16 cellular contexts compared by ENCODE assay signal in the genomic region with DNA sequence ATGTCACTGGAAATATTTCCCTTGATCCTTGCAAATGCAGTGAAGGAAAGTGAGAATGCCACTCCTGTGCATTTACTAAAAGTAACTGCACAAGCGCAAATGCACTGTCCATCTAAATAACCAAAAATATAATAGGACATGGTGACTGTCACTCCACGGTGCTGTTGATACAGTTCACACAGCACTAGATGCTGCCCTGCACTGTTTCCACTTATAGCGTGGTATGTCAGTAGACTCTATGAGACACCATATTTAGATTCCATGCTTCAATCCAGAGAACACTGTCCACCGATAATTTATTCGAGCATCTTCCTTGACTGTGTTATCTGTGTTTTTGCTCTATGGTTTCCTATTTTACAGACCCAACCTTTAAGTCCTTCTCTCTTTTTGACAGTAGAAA.
DNase-seq lines count a peak whose midpoint lies in the region; ATAC-seq and TF ChIP-seq lines count a peak whose summit lies in the region.
"Had no signal": no experiment of that assay in that cellular context is flagged by ENCODE, and none has a peak within 500 bp of the region (broad histone marks: within the 10 kb centered on the region; RNA-seq: fewer than 3 reads in every experiment).

No MANE protein-coding gene starts in this region.

- no peak overlapping the region for H3K4me3 Mint-ChIP-seq in activated naive CD4-positive, alpha-beta T cell treated with anti-CD3 and anti-CD28 coated beads, Interleukin-2, amount 10 ng/mL, durations not matched to agents 7 days and 5 days
- H3K4me3 Mint-ChIP-seq in activated B cell treated with CpG ODN at 0.5 μM for 24 hours, result no peak overlapping the region
- no peak overlapping the region for H3K4me3 Mint-ChIP-seq in stimulated activated naive B cell treated with anti-CD40 and anti-IgM and Interleukin-4, amounts not matched to agents 10 μg/mL and 1 μg/mL and 100 μg/mL, for 72 hours
- H3K4me3 Mint-ChIP-seq: dendritic cell treated with granulocyte-macrophage colony-stimulating factor and Interleukin-4, amounts not matched to agents 40 ng/mL and 50 ng/mL, for 4 days had no signal

- H3K9me3 Mint-ChIP-seq in activated naive CD4-positive, alpha-beta T cell treated with anti-CD3 and anti-CD28 coated beads, Interleukin-2, amount 10 ng/mL, durations not matched to agents 7 days and 5 days, result no peaks in the 10 kb centered on the region
- no peaks in the 10 kb centered on the region for H3K9me3 Mint-ChIP-seq in activated B cell treated with CpG ODN at 0.5 μM for 24 hours
- no peaks in the 10 kb centered on the region for H3K9me3 Mint-ChIP-seq in stimulated activated naive B cell treated with anti-CD40 and anti-IgM and Interleukin-4, amounts not matched to agents 10 μg/mL and 1 μg/mL and 100 μg/mL, for 72 hours
- H3K9me3 Mint-ChIP-seq: dendritic cell treated with granulocyte-macrophage colony-stimulating factor and Interleukin-4, amounts not matched to agents 40 ng/mL and 50 ng/mL, for 4 days had no signal

- H3K9me3 ChIP-seq in right atrium auricular region (no peaks in the 10 kb centered on the region), uterus (no peaks in the 10 kb centered on the region)
- H3K9me3 ChIP-seq: HAP-1 had no signal

- H3K27me3 ChIP-seq in right atrium auricular region, result no peaks in the 10 kb centered on the region
- no peaks in the 10 kb centered on the region for H3K27me3 ChIP-seq in uterus

- DNase-seq in activated naive CD4-positive, alpha-beta T cell treated with anti-CD3 and anti-CD28 coated beads, Interleukin-2, amount 10 ng/mL, durations not matched to agents 7 days and 5 days, result no peak
- DNase-seq in activated naive CD4-positive, alpha-beta T cell treated with anti-CD3 and anti-CD28 coated beads, Interleukin-2, amount 50 U/mL, for 16 hours, result no peak
- DNase-seq in activated B cell treated with CpG ODN at 0.5 μM for 24 hours (no peak), right atrium auricular region (ENCODE audit: low spot score) (no peak), uterus (no peak), NK-92 (lab: John Stamatoyannopoulos, UW; ENCODE audit: unreplicated experiment) (no peak)
- no peak for DNase-seq in stimulated activated naive B cell treated with anti-CD40 and anti-IgM and Interleukin-4, amounts not matched to agents 10 μg/mL and 1 μg/mL and 100 μg/mL, for 72 hours
- DNase-seq: activated CD4-positive, CD25-positive, alpha-beta regulatory T cell treated with anti-CD3 and anti-CD28 coated beads, Interleukin-2, amount 50 U/mL, for 72 hours; activated T-cell treated with anti-CD3 and anti-CD28 coated beads, Interleukin-2, amount 50 U/mL, for 48 hours; GF-D8; midbrain; MV-4-11; NCI-H2107 had no signal

- no peaks in the 10 kb centered on the region for H3K27me3 Mint-ChIP-seq in activated naive CD4-positive, alpha-beta T cell treated with anti-CD3 and anti-CD28 coated beads, Interleukin-2, amount 10 ng/mL, durations not matched to agents 7 days and 5 days
- no peaks in the 10 kb centered on the region for H3K27me3 Mint-ChIP-seq in activated B cell treated with CpG ODN at 0.5 μM for 24 hours
- H3K27me3 Mint-ChIP-seq in stimulated activated naive B cell treated with anti-CD40 and anti-IgM and Interleukin-4, amounts not matched to agents 10 μg/mL and 1 μg/mL and 100 μg/mL, for 72 hours, result no peaks in the 10 kb centered on the region

- peaks cover 0 to 85% of the 10 kb centered on the region in 2 donors for H3K4me1 ChIP-seq in right atrium auricular region
- H3K4me1 ChIP-seq in uterus, result peaks cover 4 to 13% of the 10 kb centered on the region in 2 donors

- H3K27ac ChIP-seq in right atrium auricular region, result peak overlapping the region; percentile 63 to 67
- H3K27ac ChIP-seq in uterus, result peak overlapping the region in 1 of 2 donors; percentile 88

- intact Hi-C loops in activated B cell treated with CpG ODN at 0.5 μM for 24 hours (cut with micrococcal nuclease), result loop anchor here (2.0 to 5.0 kb wide), 2 partner anchors 14 to 430 kb away; a partner anchor contains a TSS
- intact Hi-C loops in uterus (cut with DNase I; ENCODE audit: low total_unique reads), result no loop called here

- H3K27ac Mint-ChIP-seq in activated naive CD4-positive, alpha-beta T cell treated with anti-CD3 and anti-CD28 coated beads, Interleukin-2, amount 10 ng/mL, durations not matched to agents 7 days and 5 days, result peak overlapping the region; percentile 95
- H3K27ac Mint-ChIP-seq in activated B cell treated with CpG ODN at 0.5 μM for 24 hours, result peak overlapping the region; percentile 99
- H3K27ac Mint-ChIP-seq in stimulated activated naive B cell treated with anti-CD40 and anti-IgM and Interleukin-4, amounts not matched to agents 10 μg/mL and 1 μg/mL and 100 μg/mL, for 72 hours, result peak overlapping the region; percentile 52

- TF ChIP-seq POLR2A in uterus (IDR thresholded peaks at IDR 0.05), result no peak

- peaks cover 41% of the 10 kb centered on the region for H3K36me3 Mint-ChIP-seq in activated naive CD4-positive, alpha-beta T cell treated with anti-CD3 and anti-CD28 coated beads, Interleukin-2, amount 10 ng/mL, durations not matched to agents 7 days and 5 days
- H3K36me3 Mint-ChIP-seq in activated B cell treated with CpG ODN at 0.5 μM for 24 hours (ENCODE audit: low read depth), result peaks cover under 1% of the 10 kb centered on the region
- peaks cover 0 to under 1% of the 10 kb centered on the region in 2 donors for H3K36me3 Mint-ChIP-seq in stimulated activated naive B cell treated with anti-CD40 and anti-IgM and Interleukin-4, amounts not matched to agents 10 μg/mL and 1 μg/mL and 100 μg/mL, for 72 hours

- POLR2A ChIA-PET in activated B cell treated with CpG ODN at 0.5 μM for 24 hours (lab: Charles Lee), result interaction anchor here (1.6 kb wide), 1 partner anchor 26 kb away, joined by 4 read pairs; no protein-coding TSS in a partner anchor

- CTCF ChIA-PET in activated naive CD4-positive, alpha-beta T cell treated with anti-CD3 and anti-CD28 coated beads, Interleukin-2, amount 10 ng/mL, durations not matched to agents 7 days and 5 days (lab: Charles Lee), result interaction anchor here (0.5 to 1.1 kb wide), 2 partner anchors 123 to 942 kb away, joined by 3 read pairs; no protein-coding TSS in a partner anchor
- CTCF ChIA-PET in activated B cell treated with CpG ODN at 0.5 μM for 24 hours (lab: Charles Lee), result interaction anchor here (0.8 to 1.3 kb wide), 2 partner anchors 125 to 126 kb away, joined by 3 to 6 read pairs; a partner anchor contains a TSS

- TF ChIP-seq CTCF in activated B cell treated with CpG ODN at 0.5 μM for 24 hours (IDR thresholded peaks at IDR 0.05) (no peak), right atrium auricular region (IDR thresholded peaks at IDR 0.05) (no peak), uterus (IDR thresholded peaks at IDR 0.05) (no peak)

- ATAC-seq in activated B cell treated with CpG ODN at 0.5 μM for 24 hours (ENCODE audit: low read depth), result no peak
- ATAC-seq in stimulated activated naive B cell treated with anti-CD40 and anti-IgM and Interleukin-4, amounts not matched to agents 10 μg/mL and 1 μg/mL and 100 μg/mL, for 72 hours (replicated peaks), result no peak
- ATAC-seq in HG03045 (IDR thresholded peaks at IDR 0.05; ENCODE audit: unreplicated experiment), result no peak

- H3K4me3 ChIP-seq in right atrium auricular region (no peak overlapping the region), uterus (no peak overlapping the region)
- H3K4me3 ChIP-seq: HAP-1 had no signal

- peaks cover 86% of the 10 kb centered on the region for H3K4me1 Mint-ChIP-seq in activated naive CD4-positive, alpha-beta T cell treated with anti-CD3 and anti-CD28 coated beads, Interleukin-2, amount 10 ng/mL, durations not matched to agents 7 days and 5 days
- peaks cover 90% of the 10 kb centered on the region for H3K4me1 Mint-ChIP-seq in activated B cell treated with CpG ODN at 0.5 μM for 24 hours
- H3K4me1 Mint-ChIP-seq in stimulated activated naive B cell treated with anti-CD40 and anti-IgM and Interleukin-4, amounts not matched to agents 10 μg/mL and 1 μg/mL and 100 μg/mL, for 72 hours, result peaks cover 50 to 83% of the 10 kb centered on the region in 2 donors

- H3K36me3 ChIP-seq in right atrium auricular region (no peaks in the 10 kb centered on the region), uterus (no peaks in the 10 kb centered on the region)
- H3K36me3 ChIP-seq: HAP-1 had no signal
